Comparison of ENCODE assay signal across 8 cellular contexts in the genomic region with DNA sequence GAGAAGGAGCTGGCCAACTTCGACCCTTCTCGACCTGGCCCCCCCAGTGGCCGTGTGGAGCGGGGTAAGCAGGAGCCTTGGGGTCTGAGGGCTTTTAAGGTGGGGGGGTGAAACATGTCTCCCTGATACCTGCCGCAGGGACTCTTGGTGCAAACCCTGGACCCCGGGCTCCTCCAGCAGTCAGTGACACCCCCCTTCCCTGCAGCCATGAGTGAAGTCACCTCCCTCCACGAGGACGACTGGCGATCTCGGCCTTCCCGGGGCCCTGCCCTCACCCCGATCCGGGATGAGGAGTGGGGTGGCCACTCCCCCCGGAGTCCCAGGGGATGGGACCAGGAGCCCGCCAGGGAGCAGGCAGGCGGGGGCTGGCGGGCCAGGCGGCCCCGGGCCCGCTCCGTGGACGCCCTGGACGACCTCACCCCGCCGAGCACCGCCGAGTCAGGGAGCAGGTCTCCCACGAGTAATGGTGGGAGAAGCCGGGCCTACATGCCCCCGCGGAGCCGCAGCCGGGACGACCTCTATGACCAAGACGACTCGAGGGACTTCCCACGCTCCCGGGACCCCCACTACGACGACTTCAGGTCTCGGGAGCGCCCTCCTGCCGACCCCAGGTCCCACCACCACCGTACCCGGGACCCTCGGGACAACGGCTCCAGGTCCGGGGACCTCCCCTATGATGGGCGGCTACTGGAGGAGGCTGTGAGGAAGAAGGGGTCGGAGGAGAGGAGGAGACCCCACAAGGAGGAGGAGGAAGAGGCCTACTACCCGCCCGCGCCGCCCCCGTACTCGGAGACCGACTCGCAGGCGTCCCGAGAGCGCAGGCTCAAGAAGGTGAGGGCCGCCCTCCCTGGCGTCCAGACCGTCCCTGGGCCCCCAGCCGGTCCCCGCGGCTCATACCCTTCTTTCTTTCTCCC. TPM values are rescaled to one million over a fixed set of nuclear protein-coding genes. Genes with fewer than 3 reads are reported as not detected.
DNase-seq lines count a peak whose midpoint lies in the region; TF ChIP-seq lines count a peak whose summit lies in the region.

No MANE protein-coding gene starts in this region.

- no peaks in the 10 kb centered on the region for H4K20me1 ChIP-seq in mammary epithelial cell (ENCODE audit: insufficient read depth, low read length)

- H3K4me2 ChIP-seq in mammary epithelial cell (ENCODE audit: insufficient read depth, low read depth, low read length), result peak overlapping the region; percentile 99

- intact Hi-C loops in mammary epithelial cell (cut with micrococcal nuclease), result loop anchor here (5.0 kb wide), 1 partner anchor 125 kb away; the partner anchor contains the start of gene FXYD7

- H3K9ac ChIP-seq in mammary epithelial cell (ENCODE audit: insufficient read depth, low read length), result peak overlapping the region; percentile 73

- H3K79me2 ChIP-seq in mammary epithelial cell (ENCODE audit: insufficient read depth, low read length), result peaks cover 32% of the 10 kb centered on the region

- DNase-seq in NCI-H82 (lab: John Stamatoyannopoulos, UW) (peak; percentile 47), NCI-H82 treated with DMSO at 0.1 percent for 48 hours (lab: John Stamatoyannopoulos, UW; ENCODE audit: unreplicated experiment) (no peak), T-helper 1 cell (peak in 3 of 5 donors; percentile 26 to 43 (median 27)), mammary epithelial cell (no peak), kidney epithelial cell (ENCODE audit: low read depth) (no peak), germinal center (ENCODE audit: low spot score) (no peak), foreskin melanocyte (no peak)
- DNase-seq in stimulated activated CD4-positive, alpha-beta T cell treated with anti-CD3 and anti-CD28 coated beads, Interleukin-4, amount 100 ng/mL, for 24 hours, result peak; percentile 52

- peaks cover 37% of the 10 kb centered on the region for H3K4me1 ChIP-seq in mammary epithelial cell (ENCODE audit: insufficient read depth, low read length)

- H3K27me3 ChIP-seq in mammary epithelial cell (ENCODE audit: insufficient read depth, low read length) (no peaks in the 10 kb centered on the region), kidney epithelial cell (ENCODE audit: control insufficient read depth, insufficient read depth, low read length) (no peaks in the 10 kb centered on the region)

- in situ Hi-C loops in mammary epithelial cell (cut with MboI; ENCODE audit: low sequenced_read_pairs in 2 of 2), result no loop called here

- H3K36me3 ChIP-seq in mammary epithelial cell (ENCODE audit: insufficient read depth, low read length) (peaks cover 9% of the 10 kb centered on the region), kidney epithelial cell (ENCODE audit: control insufficient read depth, insufficient read depth, low read length) (no peaks in the 10 kb centered on the region)

- TSS peak; percentile 74 for BruUV-seq in mammary epithelial cell (replicated peaks; lab: Mats Ljungman, UMichigan)

- dilution Hi-C loops in mammary epithelial cell (cut with HindIII; ENCODE audit: low sequenced_read_pairs), result no loop called here

- CTCF ChIA-PET in mammary epithelial cell (lab: Charles Lee; ENCODE audit: low non-redundant PET), result no interaction called here

- WGBS in mammary epithelial cell (ENCODE audit: low coverage, missing lambda C conversion rate), result 17% methylated on average over 14 of the region's 67 CpGs

- TF ChIP-seq CTCF in mammary epithelial cell (conservative IDR thresholded peaks at IDR 0.05 in 1 of 2, IDR thresholded peaks at IDR 0.05 in 1 of 2; ENCODE audit: extremely low read depth in 1 of 2, insufficient read depth in 1 of 2, low read depth in 1 of 2, low read length in 2 of 2), result no peak
- no peak for TF ChIP-seq CTCF in kidney epithelial cell (IDR thresholded peaks at IDR 0.05; ENCODE audit: insufficient read depth, low read length, poor library complexity, severe bottlenecking)

- no peaks in the 10 kb centered on the region for H3K9me3 ChIP-seq in mammary epithelial cell (replicated peaks; ENCODE audit: insufficient read depth, low read length)

- H3K4me3 ChIP-seq in mammary epithelial cell (replicated peaks in 1 of 3; ENCODE audit: insufficient read depth in 1 of 3, low read depth in 2 of 3, low read length in 3 of 3) (peak overlapping the region; percentile 66 to 85 (median 78)), kidney epithelial cell (ENCODE audit: low read depth, low read length) (peak overlapping the region; percentile 81)

- H2AFZ ChIP-seq in mammary epithelial cell (ENCODE audit: low read depth, low read length), result no peak overlapping the region

- peak overlapping the region; percentile 64 for H3K27ac ChIP-seq in mammary epithelial cell (ENCODE audit: insufficient read depth, low read depth, low read length)

RNA-seq across cellular contexts. Expression of gene USF2, which starts 1.6 kb away (rescaled TPM):
- total RNA-seq in mammary epithelial cell, result 10 to 100 TPM; 65.7 to 82.1 TPM
- polyA plus RNA-seq in mammary epithelial cell, result 73.9 TPM
- polyA minus RNA-seq in mammary epithelial cell, result 54.0 TPM
- 95.1 and 96.5 TPM in 2 replicates for total RNA-seq in kidney epithelial cell

RNA-seq across cellular contexts. Expression of gene HAMP, which starts 15.2 kb away (rescaled TPM):
- under 1 TPM in 1 of 2 donors, not detected in 1; 0.54 TPM for total RNA-seq in mammary epithelial cell
- not detected for polyA plus RNA-seq in mammary epithelial cell
- not detected for polyA minus RNA-seq in mammary epithelial cell
- not detected in 2 replicates for total RNA-seq in kidney epithelial cell

RNA-seq across cellular contexts. Expression of gene LSR, which starts 18.4 kb away (rescaled TPM):
- total RNA-seq in mammary epithelial cell, result 100 to 1,000 TPM in 1 of 2 donors, 10 to 100 TPM in 1; 91.5 to 166 TPM
- 133 TPM for polyA plus RNA-seq in mammary epithelial cell
- 97.9 TPM for polyA minus RNA-seq in mammary epithelial cell
- 147 and 247 TPM in 2 replicates for total RNA-seq in kidney epithelial cell

RNA-seq across cellular contexts. Expression of gene MAG, which starts 24.8 kb away (rescaled TPM):
- total RNA-seq in mammary epithelial cell, result not detected
- not detected for polyA plus RNA-seq in mammary epithelial cell
- polyA minus RNA-seq in mammary epithelial cell, result not detected
- 0.04 TPM in 1 of 2 replicates, not detected in the other for total RNA-seq in kidney epithelial cell

RNA-seq across cellular contexts. Expression of gene FAM187B, which starts 38.6 kb away (rescaled TPM):
- total RNA-seq in mammary epithelial cell (not detected), kidney epithelial cell (not detected in 2 replicates)
- not detected for polyA plus RNA-seq in mammary epithelial cell
- polyA minus RNA-seq in mammary epithelial cell, result not detected

Comparison
In these comparisons a context has a peak if more than half of its experiments do, and no peak if none do; other contexts are left out.
1. DNase-seq: peak in NCI-H82 (single experiment), T-helper 1 cell (3 of 5) and stimulated activated CD4-positive, alpha-beta T cell treated with anti-CD3 and anti-CD28 coated beads, Interleukin-4, amount 100 ng/mL, for 24 hours (single experiment); none in NCI-H82 treated with DMSO at 0.1 percent for 48 hours (single experiment), mammary epithelial cell (single experiment), kidney epithelial cell (single experiment), germinal center (single experiment) and foreskin melanocyte (single experiment).